Comparison of ENCODE assay signal across 8 cellular contexts in genomic region chr1:3611170-3612019, GRCh38. TPM values are rescaled to one million over a fixed set of nuclear protein-coding genes. Genes with fewer than 3 reads are reported as not detected.
A peak's percentile ranks its signal among the peaks of the same experiment; 100 is the strongest.
DNase-seq lines count a peak whose midpoint lies in the region; ATAC-seq and TF ChIP-seq lines count a peak whose summit lies in the region.

A gene with protein sequence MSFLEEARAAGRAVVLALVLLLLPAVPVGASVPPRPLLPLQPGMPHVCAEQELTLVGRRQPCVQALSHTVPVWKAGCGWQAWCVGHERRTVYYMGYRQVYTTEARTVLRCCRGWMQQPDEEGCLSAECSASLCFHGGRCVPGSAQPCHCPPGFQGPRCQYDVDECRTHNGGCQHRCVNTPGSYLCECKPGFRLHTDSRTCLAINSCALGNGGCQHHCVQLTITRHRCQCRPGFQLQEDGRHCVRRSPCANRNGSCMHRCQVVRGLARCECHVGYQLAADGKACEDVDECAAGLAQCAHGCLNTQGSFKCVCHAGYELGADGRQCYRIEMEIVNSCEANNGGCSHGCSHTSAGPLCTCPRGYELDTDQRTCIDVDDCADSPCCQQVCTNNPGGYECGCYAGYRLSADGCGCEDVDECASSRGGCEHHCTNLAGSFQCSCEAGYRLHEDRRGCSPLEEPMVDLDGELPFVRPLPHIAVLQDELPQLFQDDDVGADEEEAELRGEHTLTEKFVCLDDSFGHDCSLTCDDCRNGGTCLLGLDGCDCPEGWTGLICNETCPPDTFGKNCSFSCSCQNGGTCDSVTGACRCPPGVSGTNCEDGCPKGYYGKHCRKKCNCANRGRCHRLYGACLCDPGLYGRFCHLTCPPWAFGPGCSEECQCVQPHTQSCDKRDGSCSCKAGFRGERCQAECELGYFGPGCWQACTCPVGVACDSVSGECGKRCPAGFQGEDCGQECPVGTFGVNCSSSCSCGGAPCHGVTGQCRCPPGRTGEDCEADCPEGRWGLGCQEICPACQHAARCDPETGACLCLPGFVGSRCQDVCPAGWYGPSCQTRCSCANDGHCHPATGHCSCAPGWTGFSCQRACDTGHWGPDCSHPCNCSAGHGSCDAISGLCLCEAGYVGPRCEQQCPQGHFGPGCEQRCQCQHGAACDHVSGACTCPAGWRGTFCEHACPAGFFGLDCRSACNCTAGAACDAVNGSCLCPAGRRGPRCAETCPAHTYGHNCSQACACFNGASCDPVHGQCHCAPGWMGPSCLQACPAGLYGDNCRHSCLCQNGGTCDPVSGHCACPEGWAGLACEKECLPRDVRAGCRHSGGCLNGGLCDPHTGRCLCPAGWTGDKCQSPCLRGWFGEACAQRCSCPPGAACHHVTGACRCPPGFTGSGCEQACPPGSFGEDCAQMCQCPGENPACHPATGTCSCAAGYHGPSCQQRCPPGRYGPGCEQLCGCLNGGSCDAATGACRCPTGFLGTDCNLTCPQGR (N-terminal part only) (minus strand): TSS chr1:3611508. CDS start chr1:3611268, 240 bp downstream.

- H3K27ac Mint-ChIP-seq in T-helper 2 cell treated with Interferon-gamma antibody and Interleukin-4, amounts not matched to agents 5 μg/mL and 100 μg/mL, for 36 hours = no peak within 1 kb of the TSS

- TF ChIP-seq POLR2A in body of pancreas (IDR thresholded peaks at IDR 0.05) = no peak

- intact Hi-C loops in body of pancreas (cut with DNase I) = no loop called here

- H3K4me1 Mint-ChIP-seq in T-helper 2 cell treated with Interferon-gamma antibody and Interleukin-4, amounts not matched to agents 5 μg/mL and 100 μg/mL, for 36 hours (ENCODE audit: low read depth) = no peaks in the 10 kb centered on the region

- H3K36me3 Mint-ChIP-seq in T-helper 2 cell treated with Interferon-gamma antibody and Interleukin-4, amounts not matched to agents 5 μg/mL and 100 μg/mL, for 36 hours (ENCODE audit: low read depth) = no peaks in the 10 kb centered on the region

- H3K27me3 Mint-ChIP-seq in T-helper 2 cell treated with Interferon-gamma antibody and Interleukin-4, amounts not matched to agents 5 μg/mL and 100 μg/mL, for 36 hours (ENCODE audit: low read depth) = peaks cover 28% of the 10 kb centered on the region

- TF ChIP-seq CTCF in body of pancreas (IDR thresholded peaks at IDR 0.05) = no peak

- no peaks in the 10 kb centered on the region for H3K9me3 Mint-ChIP-seq in T-helper 2 cell treated with Interferon-gamma antibody and Interleukin-4, amounts not matched to agents 5 μg/mL and 100 μg/mL, for 36 hours

- peak within 1 kb of the TSS; percentile 32 for H3K4me3 Mint-ChIP-seq in T-helper 2 cell treated with Interferon-gamma antibody and Interleukin-4, amounts not matched to agents 5 μg/mL and 100 μg/mL, for 36 hours

- no peak within 1 kb of the TSS for H3K4me3 ChIP-seq in body of pancreas

- peak; percentile 58 to 62 for ATAC-seq in activated CD4-positive, CD25-positive, alpha-beta regulatory T cell treated with anti-CD3 and anti-CD28 coated beads, Interleukin-2, amount 50 U/mL, for 24 hours
- ATAC-seq in body of pancreas (peak; percentile 57), HG03520 (IDR thresholded peaks at IDR 0.05; ENCODE audit: unreplicated experiment) (no peak), HG02938 (IDR thresholded peaks at IDR 0.05; ENCODE audit: unreplicated experiment) (no peak)

- no peaks in the 10 kb centered on the region for H3K9me3 ChIP-seq in body of pancreas

- WGBS in body of pancreas, 2 donors = 1 to 4% methylated on average over 5 to 62 of the region's 87 CpGs

- no peak for DNase-seq in activated CD4-positive, CD25-positive, alpha-beta regulatory T cell treated with anti-CD3 and anti-CD28 coated beads, Interleukin-2, amount 50 U/mL, for 72 hours
- DNase-seq in T-helper 2 cell treated with Interferon-gamma antibody and Interleukin-4, amounts not matched to agents 5 μg/mL and 100 μg/mL, for 36 hours (ENCODE audit: low spot score) = no peak
- peak; percentile 48 to 78 (median 54) for DNase-seq in body of pancreas
- DNase-seq in left kidney (ENCODE audit: low read depth, low spot score) = peak; percentile 95
- peak; percentile 45 to 63 for DNase-seq in stimulated activated CD4-positive, alpha-beta T cell treated with anti-CD3 and anti-CD28 coated beads, Interleukin-4, amount 100 ng/mL, for 48 hours (ENCODE audit: low read depth in 2 of 2)

- H3K27me3 ChIP-seq in body of pancreas = peaks cover 0 to 11% of the 10 kb centered on the region in 2 donors

- no peak within 1 kb of the TSS for H3K27ac ChIP-seq in body of pancreas

- H3K4me1 ChIP-seq in body of pancreas = peaks cover 19% of the 10 kb centered on the region

- H3K36me3 ChIP-seq in body of pancreas (replicated peaks in 1 of 2; ENCODE audit: insufficient read depth in 1 of 2, low read depth in 2 of 2) = no peaks in the 10 kb centered on the region

RNA-seq across cellular contexts. Expression of the gene that starts here (rescaled TPM):
- total RNA-seq in body of pancreas = 10 to 100 TPM; 22.4 to 24.9 TPM

Comparison
In these comparisons a context has a peak if more than half of its experiments do, and no peak if none do; other contexts are left out.
1. ATAC-seq: peak in activated CD4-positive, CD25-positive, alpha-beta regulatory T cell treated with anti-CD3 and anti-CD28 coated beads, Interleukin-2, amount 50 U/mL, for 24 hours (2 of 2) and body of pancreas (single experiment); none in HG03520 (single experiment) and HG02938 (single experiment).
2. DNase-seq: peak in body of pancreas (4 of 4), left kidney (single experiment) and stimulated activated CD4-positive, alpha-beta T cell treated with anti-CD3 and anti-CD28 coated beads, Interleukin-4, amount 100 ng/mL, for 48 hours (2 of 2); none in activated CD4-positive, CD25-positive, alpha-beta regulatory T cell treated with anti-CD3 and anti-CD28 coated beads, Interleukin-2, amount 50 U/mL, for 72 hours (single experiment) and T-helper 2 cell treated with Interferon-gamma antibody and Interleukin-4, amounts not matched to agents 5 μg/mL and 100 μg/mL, for 36 hours (single experiment).